27 cellular contexts compared by ENCODE assay signal in genomic region chr5:87229780-87230179, GRCh38. TPM values are rescaled to one million over a fixed set of nuclear protein-coding genes. Genes with fewer than 3 reads are reported as not detected.
DNase-seq lines count a peak whose midpoint lies in the region; ATAC-seq and TF ChIP-seq lines count a peak whose summit lies in the region.
"Had no signal": no experiment of that assay in that cellular context is flagged by ENCODE, and none has a peak within 500 bp of the region (broad histone marks: within the 10 kb centered on the region; RNA-seq: fewer than 3 reads in every experiment).

No MANE protein-coding gene starts in this region.

- H3K4me1 ChIP-seq in uterus, result no peaks in the 10 kb centered on the region
- H3K4me1 ChIP-seq: ascending aorta, parathyroid adenoma, transverse colon had no signal

- H3K27ac ChIP-seq in uterus, result no peak overlapping the region
- H3K27ac ChIP-seq: ascending aorta, C4-2B, parathyroid adenoma, SK-N-MC, transverse colon had no signal

- H3K4me3 Mint-ChIP-seq in HFFc6, result peak overlapping the region; percentile 39
- no peak overlapping the region for H3K4me3 Mint-ChIP-seq in T-helper 17 cell
- no peak overlapping the region for H3K4me3 Mint-ChIP-seq in activated CD4-positive, alpha-beta memory T cell treated with anti-CD3 and anti-CD28 coated beads for 36 hours
- H3K4me3 Mint-ChIP-seq: activated CD4-positive, alpha-beta T cell treated with anti-CD3 and anti-CD28 coated beads for 36 hours; activated naive CD8-positive, alpha-beta T cell treated with anti-CD3 and anti-CD28 coated beads for 36 hours; nephron; T-helper 2 cell treated with Interferon-gamma antibody and Interleukin-4, amounts not matched to agents 5 μg/mL and 100 μg/mL, for 36 hours had no signal

- CTCF ChIA-PET in activated CD4-positive, alpha-beta memory T cell treated with anti-CD3 and anti-CD28 coated beads for 36 hours (lab: Charles Lee), result no interaction called here

- no peak for TF ChIP-seq POLR2A in uterus (IDR thresholded peaks at IDR 0.05)

- H3K9me3 Mint-ChIP-seq in HFFc6, result no peaks in the 10 kb centered on the region
- no peaks in the 10 kb centered on the region for H3K9me3 Mint-ChIP-seq in activated CD4-positive, alpha-beta memory T cell treated with anti-CD3 and anti-CD28 coated beads for 36 hours
- H3K9me3 Mint-ChIP-seq: activated naive CD8-positive, alpha-beta T cell treated with anti-CD3 and anti-CD28 coated beads for 36 hours; nephron; T-helper 2 cell treated with Interferon-gamma antibody and Interleukin-4, amounts not matched to agents 5 μg/mL and 100 μg/mL, for 36 hours had no signal

- TF ChIP-seq CTCF in HFFc6 (IDR thresholded peaks at IDR 0.05) (no peak), fibroblast of the aortic adventitia (IDR thresholded peaks at IDR 0.05; ENCODE audit: insufficient read depth, low read length) (no peak), uterus (IDR thresholded peaks at IDR 0.05) (no peak)

- intact Hi-C loops in uterus (cut with DNase I; ENCODE audit: low total_unique reads), result no loop called here
- intact Hi-C loops in activated CD4-positive, alpha-beta memory T cell treated with anti-CD3 and anti-CD28 coated beads for 36 hours (cut with micrococcal nuclease), result no loop called here

- H3K4me1 Mint-ChIP-seq in HFFc6 (ENCODE audit: low read depth) (peaks cover 20% of the 10 kb centered on the region), T-helper 17 cell (peaks cover 14% of the 10 kb centered on the region)
- H3K4me1 Mint-ChIP-seq in activated CD4-positive, alpha-beta memory T cell treated with anti-CD3 and anti-CD28 coated beads for 36 hours (ENCODE audit: low read depth), result peaks cover 7% of the 10 kb centered on the region
- H3K4me1 Mint-ChIP-seq: activated naive CD8-positive, alpha-beta T cell treated with anti-CD3 and anti-CD28 coated beads for 36 hours; nephron had no signal

- H3K27me3 ChIP-seq in uterus, result no peaks in the 10 kb centered on the region
- H3K27me3 ChIP-seq: ascending aorta, transverse colon had no signal

- no peak for ATAC-seq in T-helper 17 cell
- ATAC-seq: activated CD4-positive, alpha-beta T cell treated with anti-CD3 and anti-CD28 coated beads for 36 hours; right cardiac atrium had no signal

- H3K9me3 ChIP-seq in T-helper 17 cell (ENCODE audit: control insufficient read depth, low read length, poor library complexity, severe bottlenecking), result no peaks in the 10 kb centered on the region
- no peaks in the 10 kb centered on the region for H3K9me3 ChIP-seq in uterus
- H3K9me3 ChIP-seq: ascending aorta, transverse colon had no signal

- H3K27me3 Mint-ChIP-seq in HFFc6 (ENCODE audit: insufficient read depth), result no peaks in the 10 kb centered on the region
- H3K27me3 Mint-ChIP-seq in T-helper 17 cell, result no peaks in the 10 kb centered on the region
- no peaks in the 10 kb centered on the region for H3K27me3 Mint-ChIP-seq in activated CD4-positive, alpha-beta memory T cell treated with anti-CD3 and anti-CD28 coated beads for 36 hours
- H3K27me3 Mint-ChIP-seq: activated CD4-positive, alpha-beta T cell treated with anti-CD3 and anti-CD28 coated beads for 36 hours; activated naive CD8-positive, alpha-beta T cell treated with anti-CD3 and anti-CD28 coated beads for 36 hours had no signal

- peak overlapping the region; percentile 29 for H3K27ac Mint-ChIP-seq in HFFc6
- H3K27ac Mint-ChIP-seq in T-helper 17 cell, result peak overlapping the region; percentile 1
- H3K27ac Mint-ChIP-seq in activated CD4-positive, alpha-beta memory T cell treated with anti-CD3 and anti-CD28 coated beads for 36 hours, result no peak overlapping the region
- H3K27ac Mint-ChIP-seq: activated CD4-positive, alpha-beta T cell treated with anti-CD3 and anti-CD28 coated beads for 36 hours; activated naive CD8-positive, alpha-beta T cell treated with anti-CD3 and anti-CD28 coated beads for 36 hours; nephron; T-helper 2 cell treated with Interferon-gamma antibody and Interleukin-4, amounts not matched to agents 5 μg/mL and 100 μg/mL, for 36 hours had no signal

- H3K36me3 Mint-ChIP-seq in HFFc6 (ENCODE audit: low read depth) (no peaks in the 10 kb centered on the region), T-helper 17 cell (ENCODE audit: low read depth) (no peaks in the 10 kb centered on the region)
- no peaks in the 10 kb centered on the region for H3K36me3 Mint-ChIP-seq in activated CD4-positive, alpha-beta memory T cell treated with anti-CD3 and anti-CD28 coated beads for 36 hours
- H3K36me3 Mint-ChIP-seq: activated naive CD8-positive, alpha-beta T cell treated with anti-CD3 and anti-CD28 coated beads for 36 hours had no signal

- DNase-seq in HFFc6 (peak; percentile 21), T-helper 17 cell (no peak), fibroblast of the aortic adventitia (ENCODE audit: low read depth) (peak; percentile 16), uterus (no peak), DMS79 treated with DMSO at 0.1 percent for 48 hours (lab: John Stamatoyannopoulos, UW) (no peak), NCI-H2107 treated with DMSO at 0.1 percent for 48 hours (lab: John Stamatoyannopoulos, UW; ENCODE audit: unreplicated experiment) (no peak)
- DNase-seq in activated CD4-positive, alpha-beta memory T cell treated with anti-CD3 and anti-CD28 coated beads for 36 hours, result no peak
- DNase-seq: activated CD4-positive, alpha-beta T cell treated with anti-CD3 and anti-CD28 coated beads for 36 hours; activated CD8-positive, alpha-beta memory T cell treated with anti-CD3 and anti-CD28 coated beads for 24 hours; activated effector memory CD4-positive, alpha-beta T cell treated with Interleukin-2 at 50 U/mL for 16 hours; activated naive CD8-positive, alpha-beta T cell treated with anti-CD3 and anti-CD28 coated beads for 36 hours; central memory CD4-positive, alpha-beta T cell; DND-41; glutamatergic neuron; KG1; NCI-H1417; NCI-H2029 treated with DMSO at 0.1 percent for 48 hours; NCI-H2227 treated with DMSO at 0.1 percent for 48 hours; right cardiac atrium; stimulated activated CD4-positive, alpha-beta T cell treated with anti-CD3 and anti-CD28 coated beads, Interleukin-2, amount 100 ng/mL, for 48 hours; transverse colon had no signal

- POLR2A ChIA-PET in activated CD4-positive, alpha-beta memory T cell treated with anti-CD3 and anti-CD28 coated beads for 36 hours (lab: Charles Lee), result no interaction called here

- H3K36me3 ChIP-seq in uterus, result no peaks in the 10 kb centered on the region
- H3K36me3 ChIP-seq: ascending aorta, transverse colon had no signal

- H3K4me3 ChIP-seq in fibroblast of the aortic adventitia (ENCODE audit: low read depth, low read length), result no peak overlapping the region
- no peak overlapping the region for H3K4me3 ChIP-seq in uterus
- H3K4me3 ChIP-seq: ascending aorta, SK-N-MC, transverse colon had no signal

RNA-seq across cellular contexts. Expression of gene RASA1, which starts 37.9 kb away (rescaled TPM):
- total RNA-seq in HFFc6 (2021; fragmentation: NEBNext Ultra II Directional; extraction: Animal tissue kit (Norgen Biotek cat#: 25700)), result 10 to 100 TPM; 61.6 to 89.8 (median 64.9) TPM
- 10 to 100 TPM; 26.3 to 29.1 TPM for total RNA-seq in T-helper 17 cell
- total RNA-seq in fibroblast of the aortic adventitia (ENCODE audit: low replicate concordance), result 31.0 and 46.2 TPM in 2 replicates
- total RNA-seq in uterus, result 10 to 100 TPM; 25.9 to 59.9 (median 46.3) TPM
- 10 to 100 TPM; 25.1 to 25.4 TPM for total RNA-seq in activated CD4-positive, alpha-beta memory T cell treated with anti-CD3 and anti-CD28 coated beads for 36 hours

Comparison
In these comparisons a context has a peak if more than half of its experiments do, and no peak if none do; other contexts are left out.
1. DNase-seq: peak in HFFc6 (single experiment) and fibroblast of the aortic adventitia (single experiment); none in T-helper 17 cell (0 of 3), uterus (0 of 2), activated CD4-positive, alpha-beta memory T cell treated with anti-CD3 and anti-CD28 coated beads for 36 hours (single experiment), DMS79 treated with DMSO at 0.1 percent for 48 hours (single experiment) and NCI-H2107 treated with DMSO at 0.1 percent for 48 hours (single experiment).